21 cellular contexts compared by ENCODE assay signal in genomic region chr9:113452206-113452605, GRCh38.
"Had no signal": no experiment of that assay in that cellular context is flagged by ENCODE, and none has a peak within 500 bp of the region (broad histone marks: within the 10 kb centered on the region; RNA-seq: fewer than 3 reads in every experiment).

No MANE protein-coding gene starts in this region.

- ATAC-seq: activated T-helper 17 cell treated with anti-CD3 and anti-CD28 coated beads, Interleukin-2, amount 50 U/mL, for 72 hours; PC-3; WTC11 had no signal

- H3K27ac ChIP-seq: brain microvascular endothelial cell, cardiac muscle cell had no signal

- H3K4me3 ChIP-seq: cardiac muscle cell had no signal

- H3K36me3 ChIP-seq: brain microvascular endothelial cell, cardiac muscle cell had no signal

- DNase-seq: activated CD4-positive, alpha-beta memory T cell treated with anti-CD3 and anti-CD28 coated beads for 36 hours; activated CD4-positive, alpha-beta T cell treated with anti-CD3 and anti-CD28 coated beads, Interleukin-2, amount 10 ng/mL, durations not matched to agents 24 days and 14 days; activated CD4-positive, CD25-positive, alpha-beta regulatory T cell treated with anti-CD3 and anti-CD28 coated beads, Interleukin-2, amount 50 U/mL, for 72 hours; activated gamma-delta T cell; activated naive CD4-positive, alpha-beta T cell treated with anti-CD3 and anti-CD28 coated beads for 36 hours; activated T-cell treated with anti-CD3 and anti-CD28 coated beads for 4 hours; activated T-cell treated with anti-CD3 and anti-CD28 coated beads, Interleukin-2, amount 50 U/mL, for 48 hours; amygdala; brain microvascular endothelial cell; IMR-90; KG1; NCI-H1092; NCI-H1417; NCI-H2081; NCI-H510A treated with DMSO at 0.1 percent for 48 hours; PC-3; SHP77 treated with DMSO at 0.1 percent for 48 hours; SW 1271 had no signal

- H3K27me3 ChIP-seq: brain microvascular endothelial cell, cardiac muscle cell had no signal
